ENCODE assay signal across 16 cellular contexts in the genomic region with DNA sequence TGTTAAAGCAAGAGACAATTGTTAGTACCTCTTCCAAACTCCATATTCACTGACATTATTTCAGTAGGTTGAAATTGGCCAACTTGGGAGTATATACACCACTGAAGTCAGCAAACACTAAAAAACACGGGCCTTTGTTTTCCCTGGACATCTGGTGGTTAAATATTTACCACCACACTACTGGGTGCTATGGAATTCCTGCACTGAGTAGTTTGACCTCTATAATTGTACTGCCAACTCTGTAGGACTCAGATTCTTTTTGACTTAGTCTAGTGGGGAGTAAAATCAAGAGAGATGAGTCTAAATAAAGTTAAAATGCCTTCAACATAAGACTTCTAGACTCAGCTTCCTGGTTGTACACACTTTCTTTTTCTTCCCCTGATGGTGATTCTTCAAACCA. TPM values are rescaled to one million over a fixed set of nuclear protein-coding genes. Genes with fewer than 3 reads are reported as not detected.
DNase-seq lines count a peak whose midpoint lies in the region; ATAC-seq, FAIRE-seq and TF ChIP-seq lines count a peak whose summit lies in the region.
"Had no signal": no experiment of that assay in that cellular context is flagged by ENCODE, and none has a peak within 500 bp of the region (broad histone marks: within the 10 kb centered on the region; RNA-seq: fewer than 3 reads in every experiment).

No MANE protein-coding gene starts in this region.

- H3K4me3 Mint-ChIP-seq in activated T-helper 1 cell treated with anti-CD3 and anti-CD28 coated beads, Interleukin-12 subunit alpha, Interleukin-12 subunit beta, Interleukin-2, Interleukin-4 antibody, amounts not matched to agents 30 ng/mL and 10 ng/mL and 1 ng/mL, durations not matched to agents 14 hours and 24 hours and 36 hours = no peak overlapping the region
- H3K4me3 Mint-ChIP-seq: activated CD8-positive, alpha-beta T cell treated with anti-CD3 and anti-CD28 coated beads for 36 hours; dendritic cell treated with granulocyte-macrophage colony-stimulating factor and Interleukin-4, amounts not matched to agents 40 ng/mL and 50 ng/mL, for 4 days; stimulated activated naive B cell treated with anti-CD40 and anti-IgM and Interleukin-4, amounts not matched to agents 10 μg/mL and 1 μg/mL and 100 μg/mL, for 72 hours had no signal

- TF ChIP-seq CTCF in astrocyte of the spinal cord (IDR thresholded peaks at IDR 0.05; ENCODE audit: low read depth, low read length) (no peak), HepG2 (CRISPR knock-in tag; IDR thresholded peaks at IDR 0.05) (0 out of 2 replicates have a peak, but pooled peaks have one; percentile 7)

- peaks cover 53% of the 10 kb centered on the region for H3K4me1 ChIP-seq in HepG2 (ENCODE audit: insufficient read depth, low read length)

- ATAC-seq in HepG2 = peak; percentile 98
- no peak for ATAC-seq in HG02938 (IDR thresholded peaks at IDR 0.05; ENCODE audit: unreplicated experiment)
- ATAC-seq: activated CD8-positive, alpha-beta T cell treated with anti-CD3 and anti-CD28 coated beads for 36 hours; stimulated activated naive B cell treated with anti-CD40 and anti-IgM and Interleukin-4, amounts not matched to agents 10 μg/mL and 1 μg/mL and 100 μg/mL, for 72 hours had no signal

- no peak overlapping the region for H3K9ac ChIP-seq in HepG2 (ENCODE audit: insufficient read depth, low read depth, low read length)

- WGBS in HepG2 (ENCODE audit: low lambda C conversion rate) = 0% methylated on average over 1 of the region's 1 CpG

- H2AFZ ChIP-seq in HepG2 (ENCODE audit: low read length) = no peak overlapping the region

- no peaks in the 10 kb centered on the region for H3K79me2 ChIP-seq in HepG2 (ENCODE audit: insufficient read depth, low read length)

- H3K4me1 Mint-ChIP-seq in activated T-helper 1 cell treated with anti-CD3 and anti-CD28 coated beads, Interleukin-12 subunit alpha, Interleukin-12 subunit beta, Interleukin-2, Interleukin-4 antibody, amounts not matched to agents 30 ng/mL and 10 ng/mL and 1 ng/mL, durations not matched to agents 14 hours and 24 hours and 36 hours (ENCODE audit: low read depth) = peaks cover 6% of the 10 kb centered on the region

- no peaks in the 10 kb centered on the region for H3K9me3 ChIP-seq in HepG2 (ENCODE audit: low read length)

- no peak overlapping the region for H3K27ac Mint-ChIP-seq in activated T-helper 1 cell treated with anti-CD3 and anti-CD28 coated beads, Interleukin-12 subunit alpha, Interleukin-12 subunit beta, Interleukin-2, Interleukin-4 antibody, amounts not matched to agents 30 ng/mL and 10 ng/mL and 1 ng/mL, durations not matched to agents 14 hours and 24 hours and 36 hours
- H3K27ac Mint-ChIP-seq: activated CD8-positive, alpha-beta T cell treated with anti-CD3 and anti-CD28 coated beads for 36 hours; dendritic cell treated with granulocyte-macrophage colony-stimulating factor and Interleukin-4, amounts not matched to agents 40 ng/mL and 50 ng/mL, for 4 days; stimulated activated naive B cell treated with anti-CD40 and anti-IgM and Interleukin-4, amounts not matched to agents 10 μg/mL and 1 μg/mL and 100 μg/mL, for 72 hours had no signal

- DNase-seq in AG08395 (ENCODE audit: low spot score) = peak; percentile 52
- peak; percentile 43 for DNase-seq in HuH-7.5 (ENCODE audit: low spot score)
- DNase-seq in astrocyte of the spinal cord (ENCODE audit: low read depth, low spot score) = peak; percentile 76
- DNase-seq in HepG2 (ENCODE audit: low spot score) = peak; percentile 92
- DNase-seq in activated T-helper 1 cell treated with anti-CD3 and anti-CD28 coated beads, Interleukin-12 subunit alpha, Interleukin-12 subunit beta, Interleukin-2, Interleukin-4 antibody, amounts not matched to agents 30 ng/mL and 10 ng/mL and 1 ng/mL, durations not matched to agents 14 hours and 24 hours and 36 hours (ENCODE audit: low spot score) = no peak
- no peak for DNase-seq in activated gamma-delta T cell treated with Interleukin-2 at 50 U/mL for 16 hours
- DNase-seq in GM19240 (ENCODE audit: insufficient read length, low spot score) = no peak
- DNase-seq: activated CD8-positive, alpha-beta T cell treated with anti-CD3 and anti-CD28 coated beads for 36 hours; activated naive CD4-positive, alpha-beta T cell treated with Interleukin-2 at 50 U/mL for 16 hours; NCI-H2029; OCI-M1; stimulated activated CD4-positive, alpha-beta T cell treated with anti-CD3 and anti-CD28 coated beads, Interleukin-2, amount 100 ng/mL, for 24 hours; stimulated activated naive B cell treated with anti-CD40 and anti-IgM and Interleukin-4, amounts not matched to agents 10 μg/mL and 1 μg/mL and 100 μg/mL, for 72 hours had no signal

- intact Hi-C loops in HepG2 (cut with micrococcal nuclease; ENCODE audit: unreplicated experiment) = loop anchor here (10.0 kb wide), 1 partner anchor 356 kb away; a partner anchor contains a TSS
- intact Hi-C loops in activated T-helper 1 cell treated with anti-CD3 and anti-CD28 coated beads, Interleukin-12 subunit alpha, Interleukin-12 subunit beta, Interleukin-2, Interleukin-4 antibody, amounts not matched to agents 30 ng/mL and 10 ng/mL and 1 ng/mL, durations not matched to agents 14 hours and 24 hours and 36 hours (cut with micrococcal nuclease) = no loop called here

- no TSS peak for BruUV-seq in HepG2 (replicated peaks; lab: Mats Ljungman, UMichigan)

- H3K36me3 ChIP-seq in HepG2 (replicated peaks in 1 of 2; ENCODE audit: control insufficient read depth in 1 of 2, insufficient read depth in 2 of 2, low read length in 2 of 2) = no peaks in the 10 kb centered on the region

- no peak overlapping the region for H3K27ac ChIP-seq in HepG2 (ENCODE audit: extremely low read length, insufficient read depth, low read length)

- H3K4me2 ChIP-seq in HepG2 (ENCODE audit: low read depth, low read length) = peak overlapping the region; percentile 60

- no peak for TF ChIP-seq RAD21 in HepG2 (CRISPR knock-in tag; IDR thresholded peaks at IDR 0.05)

- CTCF ChIA-PET in HepG2 (lab: Yijun Ruan, JAX; ENCODE audit: low intra/inter-chr PET ratio, low total read pairs) = interaction anchor here (0.7 kb wide), 1 partner anchor 30 kb away, joined by 3 read pairs; no protein-coding TSS in a partner anchor

- no peaks in the 10 kb centered on the region for H3K9me3 Mint-ChIP-seq in activated T-helper 1 cell treated with anti-CD3 and anti-CD28 coated beads, Interleukin-12 subunit alpha, Interleukin-12 subunit beta, Interleukin-2, Interleukin-4 antibody, amounts not matched to agents 30 ng/mL and 10 ng/mL and 1 ng/mL, durations not matched to agents 14 hours and 24 hours and 36 hours
- H3K9me3 Mint-ChIP-seq: activated CD8-positive, alpha-beta T cell treated with anti-CD3 and anti-CD28 coated beads for 36 hours; dendritic cell treated with granulocyte-macrophage colony-stimulating factor and Interleukin-4, amounts not matched to agents 40 ng/mL and 50 ng/mL, for 4 days had no signal

- peak; percentile 54 for FAIRE-seq in HepG2 (lab: Jason Lieb, UNC)

- peaks cover 16% of the 10 kb centered on the region for H3K27me3 Mint-ChIP-seq in activated T-helper 1 cell treated with anti-CD3 and anti-CD28 coated beads, Interleukin-12 subunit alpha, Interleukin-12 subunit beta, Interleukin-2, Interleukin-4 antibody, amounts not matched to agents 30 ng/mL and 10 ng/mL and 1 ng/mL, durations not matched to agents 14 hours and 24 hours and 36 hours (ENCODE audit: insufficient read depth)
- H3K27me3 Mint-ChIP-seq: stimulated activated naive B cell treated with anti-CD40 and anti-IgM and Interleukin-4, amounts not matched to agents 10 μg/mL and 1 μg/mL and 100 μg/mL, for 72 hours had no signal

- POLR2A ChIA-PET in HepG2 (lab: Yijun Ruan, JAX) = no interaction called here

- no peak for TF ChIP-seq POLR2A in HepG2 (IDR thresholded peaks at IDR 0.05; ENCODE audit: insufficient read depth in 1 of 2, low read depth in 2 of 2, low read length in 2 of 2)

- peak in 1 of 2 experiments; percentile 68; a peak in 2 of 4 replicates for TF ChIP-seq EP300 in HepG2 (IDR thresholded peaks at IDR 0.05; ENCODE audit: low read depth in 2 of 2, low read length in 2 of 2)
- no peak for TF ChIP-seq EP300 in HepG2 (CRISPR knock-in tag; IDR thresholded peaks at IDR 0.05; ENCODE audit: borderline replicate concordance)

- H3K27me3 ChIP-seq in HepG2 (ENCODE audit: control insufficient read depth in 1 of 2, insufficient read depth in 2 of 2, low read length in 2 of 2) = peaks cover 4 to 32% of the 10 kb centered on the region in 2 experiments; a peak in 3 of 5 replicates

- no peaks in the 10 kb centered on the region for H4K20me1 ChIP-seq in HepG2 (ENCODE audit: insufficient read depth, low read length)

- in situ Hi-C loops in astrocyte of the spinal cord (cut with HindIII; ENCODE audit: low sequenced_read_pairs) (no loop called here), HepG2 (cut with HindIII; ENCODE audit: extremely low pct_ligation_motif_present, low pct_unique_long_range_greater_than_20kb) (loop anchor here (25.0 kb wide), 1 partner anchor 643 kb away; no protein-coding TSS in a partner anchor)

- H3K4me3 ChIP-seq in astrocyte of the spinal cord (ENCODE audit: low read depth, low read length) (no peak overlapping the region), HepG2 (replicated peaks in 1 of 3; ENCODE audit: insufficient read depth in 1 of 3, low read depth in 2 of 3, low read length in 3 of 3) (peak overlapping the region in 1 of 3 experiments; percentile 13; a peak in 1 of 6 replicates)

- H3K36me3 Mint-ChIP-seq in activated T-helper 1 cell treated with anti-CD3 and anti-CD28 coated beads, Interleukin-12 subunit alpha, Interleukin-12 subunit beta, Interleukin-2, Interleukin-4 antibody, amounts not matched to agents 30 ng/mL and 10 ng/mL and 1 ng/mL, durations not matched to agents 14 hours and 24 hours and 36 hours (ENCODE audit: low read depth) = no peaks in the 10 kb centered on the region

RNA-seq across cellular contexts. Expression of a gene that starts 41.3 kb away (rescaled TPM):
- total RNA-seq in HepG2 (2016; rRNA removed; fragmentation: Illumina TruSeq; extraction: Trizol) = 21.6 and 24.7 TPM in 2 replicates
- 5.7 and 7.0 TPM in 2 replicates for total RNA-seq in HepG2 (2016; cell fraction: cytosol; rRNA removed; fragmentation: Illumina TruSeq; extraction: Trizol; ENCODE audit: low read depth)
- 20.1 and 24.8 TPM in 2 replicates for total RNA-seq in HepG2 (2016; cell fraction: insoluble cytoplasmic fraction; rRNA removed; fragmentation: Illumina TruSeq; extraction: Trizol)
- 13.3 and 15.7 TPM in 2 replicates for total RNA-seq in HepG2 (2016; cell fraction: membrane; rRNA removed; fragmentation: Illumina TruSeq; extraction: Trizol)
- total RNA-seq in HepG2 (2016; cell fraction: nucleus; rRNA removed; fragmentation: Illumina TruSeq; extraction: Trizol) = 19.2 and 19.9 TPM in 2 replicates
- polyA plus RNA-seq in HepG2 (2011; rRNA removed) = 17.6 and 23.0 TPM in 2 replicates
- polyA plus RNA-seq in HepG2 (2011; cell fraction: cytosol; rRNA removed) = 10.5 and 12.4 TPM in 2 replicates
- polyA plus RNA-seq in HepG2 (2011; cell fraction: nucleus; rRNA removed) = 15.2 and 17.8 TPM in 2 replicates
- 11.3 and 12.6 TPM in 2 replicates for polyA plus RNA-seq in HepG2 (2012)
- 5.5 and 6.1 TPM in 2 replicates for polyA plus RNA-seq in HepG2 (2016; cell fraction: cytosol; fragmentation: Illumina TruSeq; extraction: Trizol; ENCODE audit: low read depth)
- 24.3 and 25.3 TPM in 2 replicates for polyA plus RNA-seq in HepG2 (2016; cell fraction: insoluble cytoplasmic fraction; fragmentation: Illumina TruSeq; extraction: Trizol; ENCODE audit: low read depth)
- polyA plus RNA-seq in HepG2 (2016; cell fraction: membrane; fragmentation: Illumina TruSeq; extraction: Trizol; ENCODE audit: low read depth) = 9.3 and 11.9 TPM in 2 replicates
- 18.5 and 18.7 TPM in 2 replicates for polyA plus RNA-seq in HepG2 (2016; cell fraction: nucleus; fragmentation: Illumina TruSeq; extraction: Trizol; ENCODE audit: insufficient read depth, low read depth)
- 13.6 and 60.4 TPM in 2 replicates for polyA minus RNA-seq in HepG2 (2011; rRNA and poly(A)+ RNA removed; ENCODE audit: low replicate concordance)
- 10.0 and 10.8 TPM in 2 replicates for polyA minus RNA-seq in HepG2 (2011; cell fraction: cytosol; rRNA and poly(A)+ RNA removed)
- polyA minus RNA-seq in HepG2 (2011; cell fraction: nucleus; rRNA and poly(A)+ RNA removed) = 21.8 and 25.9 TPM in 2 replicates
- total RNA-seq in activated T-helper 1 cell treated with anti-CD3 and anti-CD28 coated beads, Interleukin-12 subunit alpha, Interleukin-12 subunit beta, Interleukin-2, Interleukin-4 antibody, amounts not matched to agents 30 ng/mL and 10 ng/mL and 1 ng/mL, durations not matched to agents 14 hours and 24 hours and 36 hours = 36.2 and 38.4 TPM in 2 replicates
- total RNA-seq: G401 had no signal

Comparison
In these comparisons a context has a peak if more than half of its experiments do, and no peak if none do; other contexts are left out.
1. DNase-seq: peak in AG08395 (single experiment), HuH-7.5 (single experiment), astrocyte of the spinal cord (single experiment) and HepG2 (single experiment); none in activated T-helper 1 cell treated with anti-CD3 and anti-CD28 coated beads, Interleukin-12 subunit alpha, Interleukin-12 subunit beta, Interleukin-2, Interleukin-4 antibody, amounts not matched to agents 30 ng/mL and 10 ng/mL and 1 ng/mL, durations not matched to agents 14 hours and 24 hours and 36 hours (single experiment), activated gamma-delta T cell treated with Interleukin-2 at 50 U/mL for 16 hours (single experiment) and GM19240 (single experiment).